ENCODE assay signal across 22 cellular contexts in genomic region chr12:112868459-112869041, GRCh38. TPM values are rescaled to one million over a fixed set of nuclear protein-coding genes. Genes with fewer than 3 reads are reported as not detected.
DNase-seq lines count a peak whose midpoint lies in the region; TF ChIP-seq lines count a peak whose summit lies in the region.
"Had no signal": no experiment of that assay in that cellular context is flagged by ENCODE, and none has a peak within 500 bp of the region (broad histone marks: within the 10 kb centered on the region; RNA-seq: fewer than 3 reads in every experiment).

No MANE protein-coding gene starts in this region.

- H4K20me1 ChIP-seq in neural progenitor cell (ENCODE audit: low read depth), result no peaks in the 10 kb centered on the region
- H4K20me1 ChIP-seq: BLaER1 treated with 17β-estradiol and CSF1 and Interleukin-3, amounts not matched to agents 10 nM and 100 nM had no signal

- peak; percentile 3 for DNase-seq in activated CD4-positive, alpha-beta T cell treated with anti-CD3 and anti-CD28 coated beads for 48 hours
- DNase-seq in activated CD4-positive, alpha-beta T cell treated with anti-CD3 and anti-CD28 coated beads, Interleukin-2, amount 10 ng/mL, durations not matched to agents 24 days and 14 days, result no peak
- peak; percentile 8 for DNase-seq in M059J (ENCODE audit: low read depth)
- peak; percentile 58 for DNase-seq in epithelial cell of esophagus (ENCODE audit: low read depth)
- DNase-seq in neural progenitor cell (ENCODE audit: low spot score), result peak; percentile 53
- DNase-seq in NCI-H2171 (lab: John Stamatoyannopoulos, UW), result no peak
- DNase-seq in retina, result no peak
- DNase-seq in posterior vena cava (ENCODE audit: low spot score), result no peak
- DNase-seq: activated CD4-positive, alpha-beta T cell treated with anti-CD3 and anti-CD28 coated beads, Interleukin-2, amount 50 U/mL, for 1 hour; activated T-cell treated with anti-CD3 and anti-CD28 coated beads for 4 hours; brain microvascular endothelial cell; DMS79 treated with DMSO at 0.1 percent for 48 hours; erythroblast; NCI-H69; stimulated activated naive CD4-positive, alpha-beta T cell treated with Interleukin-2 at 50 U/mL for 16 hours had no signal

- H3K4me1 Mint-ChIP-seq in activated CD4-positive, alpha-beta T cell treated with anti-CD3 and anti-CD28 coated beads, Interleukin-2, amount 10 ng/mL, durations not matched to agents 24 days and 14 days, result peaks cover 4% of the 10 kb centered on the region
- H3K4me1 Mint-ChIP-seq in neural progenitor cell, result no peaks in the 10 kb centered on the region
- H3K4me1 Mint-ChIP-seq: activated naive CD4-positive, alpha-beta T cell treated with anti-CD3 and anti-CD28 coated beads, Interleukin-2, amount 50 U/mL, for 24 hours; nephron had no signal

- H3K4me3 ChIP-seq in epithelial cell of esophagus (ENCODE audit: low read length) (no peak overlapping the region), neural progenitor cell (no peak overlapping the region)
- H3K4me3 ChIP-seq: BLaER1 treated with 17β-estradiol and CSF1 and Interleukin-3, amounts not matched to agents 10 nM and 100 nM; PC-9; SK-N-MC; tibial nerve had no signal

- H3F3A ChIP-seq in neural progenitor cell (ENCODE audit: low read depth), result no peaks in the 10 kb centered on the region

- intact Hi-C loops in activated CD4-positive, alpha-beta T cell treated with anti-CD3 and anti-CD28 coated beads, Interleukin-2, amount 10 ng/mL, durations not matched to agents 24 days and 14 days (cut with micrococcal nuclease), result no loop called here
- intact Hi-C loops in posterior vena cava (cut with DNase I), result no loop called here

- TF ChIP-seq CTCF in epithelial cell of esophagus (IDR thresholded peaks at IDR 0.05; ENCODE audit: insufficient read depth, low read depth, low read length, missing control alignments), result no peak
- TF ChIP-seq CTCF in neural progenitor cell (IDR thresholded peaks at IDR 0.05), result no peak

- no peaks in the 10 kb centered on the region for H3K4me1 ChIP-seq in neural progenitor cell
- H3K4me1 ChIP-seq: tibial nerve had no signal

- H3K27me3 ChIP-seq in neural progenitor cell, result peaks cover 60% of the 10 kb centered on the region
- H3K27me3 ChIP-seq: BLaER1 treated with 17β-estradiol and CSF1 and Interleukin-3, amounts not matched to agents 10 nM and 100 nM; brain microvascular endothelial cell; tibial nerve had no signal

- H3K79me2 ChIP-seq in neural progenitor cell (ENCODE audit: low read depth), result no peaks in the 10 kb centered on the region

- H3K9me3 ChIP-seq in neural progenitor cell (ENCODE audit: low read depth), result no peaks in the 10 kb centered on the region
- H3K9me3 ChIP-seq: BLaER1 treated with 17β-estradiol and CSF1 and Interleukin-3, amounts not matched to agents 10 nM and 100 nM; tibial nerve had no signal

- no peak overlapping the region for H3K9ac ChIP-seq in neural progenitor cell
- H3K9ac ChIP-seq: BLaER1 treated with 17β-estradiol and CSF1 and Interleukin-3, amounts not matched to agents 10 nM and 100 nM; KMS-11 had no signal

- no peak overlapping the region for H3K27ac ChIP-seq in neural progenitor cell
- H3K27ac ChIP-seq: BLaER1 treated with 17β-estradiol and CSF1 and Interleukin-3, amounts not matched to agents 10 nM and 100 nM; brain microvascular endothelial cell; KMS-11; PC-9; SK-N-MC; tibial nerve had no signal

- no peaks in the 10 kb centered on the region for H3K36me3 Mint-ChIP-seq in activated CD4-positive, alpha-beta T cell treated with anti-CD3 and anti-CD28 coated beads, Interleukin-2, amount 10 ng/mL, durations not matched to agents 24 days and 14 days (ENCODE audit: low read depth)
- H3K36me3 Mint-ChIP-seq in neural progenitor cell, result no peaks in the 10 kb centered on the region
- H3K36me3 Mint-ChIP-seq: activated naive CD4-positive, alpha-beta T cell treated with anti-CD3 and anti-CD28 coated beads, Interleukin-2, amount 50 U/mL, for 24 hours had no signal

- H3K4me2 ChIP-seq in neural progenitor cell, result no peak overlapping the region
- H3K4me2 ChIP-seq: BLaER1 treated with 17β-estradiol and CSF1 and Interleukin-3, amounts not matched to agents 10 nM and 100 nM; KMS-11; PC-9 had no signal

- H3K4me3 Mint-ChIP-seq in activated CD4-positive, alpha-beta T cell treated with anti-CD3 and anti-CD28 coated beads, Interleukin-2, amount 10 ng/mL, durations not matched to agents 24 days and 14 days, result no peak overlapping the region
- H3K4me3 Mint-ChIP-seq in neural progenitor cell, result no peak overlapping the region
- H3K4me3 Mint-ChIP-seq: activated naive CD4-positive, alpha-beta T cell treated with anti-CD3 and anti-CD28 coated beads, Interleukin-2, amount 50 U/mL, for 24 hours; nephron had no signal

- no peak overlapping the region for H3K27ac Mint-ChIP-seq in activated CD4-positive, alpha-beta T cell treated with anti-CD3 and anti-CD28 coated beads, Interleukin-2, amount 10 ng/mL, durations not matched to agents 24 days and 14 days
- no peak overlapping the region for H3K27ac Mint-ChIP-seq in neural progenitor cell
- H3K27ac Mint-ChIP-seq: activated naive CD4-positive, alpha-beta T cell treated with anti-CD3 and anti-CD28 coated beads, Interleukin-2, amount 50 U/mL, for 24 hours; nephron had no signal

- peaks cover 4% of the 10 kb centered on the region for H3K9me3 Mint-ChIP-seq in activated CD4-positive, alpha-beta T cell treated with anti-CD3 and anti-CD28 coated beads, Interleukin-2, amount 10 ng/mL, durations not matched to agents 24 days and 14 days
- H3K9me3 Mint-ChIP-seq in neural progenitor cell, result no peaks in the 10 kb centered on the region
- H3K9me3 Mint-ChIP-seq: activated naive CD4-positive, alpha-beta T cell treated with anti-CD3 and anti-CD28 coated beads, Interleukin-2, amount 50 U/mL, for 24 hours; nephron had no signal

- no peak overlapping the region for H2AFZ ChIP-seq in neural progenitor cell (replicated peaks)
- H2AFZ ChIP-seq: PC-9 had no signal

- peaks cover 32% of the 10 kb centered on the region for H3K27me3 Mint-ChIP-seq in activated CD4-positive, alpha-beta T cell treated with anti-CD3 and anti-CD28 coated beads, Interleukin-2, amount 10 ng/mL, durations not matched to agents 24 days and 14 days
- H3K27me3 Mint-ChIP-seq in neural progenitor cell (ENCODE audit: insufficient read depth, low read depth), result peaks cover 14% of the 10 kb centered on the region

- no peaks in the 10 kb centered on the region for H3K36me3 ChIP-seq in neural progenitor cell
- H3K36me3 ChIP-seq: BLaER1 treated with 17β-estradiol and CSF1 and Interleukin-3, amounts not matched to agents 10 nM and 100 nM; brain microvascular endothelial cell; tibial nerve had no signal

RNA-seq across cellular contexts. Expression of gene OAS1, which starts 38.2 kb away (rescaled TPM):
- 24.5 and 28.0 TPM in 2 replicates for total RNA-seq in activated CD4-positive, alpha-beta T cell treated with anti-CD3 and anti-CD28 coated beads, Interleukin-2, amount 10 ng/mL, durations not matched to agents 24 days and 14 days
- 490 and 506 TPM in 2 replicates for total RNA-seq in M059J (2014; rRNA removed; shearing (Covaris generic))
- total RNA-seq in neural progenitor cell (ENCODE audit: low replicate concordance), result not detected in 2 replicates
- total RNA-seq in posterior vena cava, result 10 to 100 TPM; 10.1 to 17.3 TPM

Comparison
In these comparisons a context has a peak if more than half of its experiments do, and no peak if none do; other contexts are left out.
1. DNase-seq: peak in activated CD4-positive, alpha-beta T cell treated with anti-CD3 and anti-CD28 coated beads for 48 hours (single experiment), M059J (single experiment), epithelial cell of esophagus (single experiment) and neural progenitor cell (single experiment); none in activated CD4-positive, alpha-beta T cell treated with anti-CD3 and anti-CD28 coated beads, Interleukin-2, amount 10 ng/mL, durations not matched to agents 24 days and 14 days (single experiment), NCI-H2171 (single experiment), retina (single experiment) and posterior vena cava (single experiment).
2. RNA of gene OAS1, which starts 38.2 kb away (total RNA-seq): 490 to 506 TPM in M059J; 24.5 to 28.0 TPM in activated CD4-positive, alpha-beta T cell treated with anti-CD3 and anti-CD28 coated beads, Interleukin-2, amount 10 ng/mL, durations not matched to agents 24 days and 14 days, 10.1 to 17.3 TPM in posterior vena cava and not detected in neural progenitor cell; every median in the first group is over 10 times any median in the second.